In genomic region chr6:85677243-85677956, GRCh38 we compare ENCODE assay signal across 8 cellular contexts. TPM values are rescaled to one million over a fixed set of nuclear protein-coding genes. Genes with fewer than 3 reads are reported as not detected.
DNase-seq lines count a peak whose midpoint lies in the region; ATAC-seq and TF ChIP-seq lines count a peak whose summit lies in the region.

No MANE protein-coding gene starts in this region.

- H3K4me2 ChIP-seq in OCI-LY7 (ENCODE audit: low read length) = peak overlapping the region; percentile 69

- H3K36me3 ChIP-seq in OCI-LY7 (ENCODE audit: insufficient read depth, low read length) = peaks cover 67% of the 10 kb centered on the region

- POLR2A ChIA-PET in OCI-LY7 (lab: Charles Lee) = interaction anchor here (0.9 to 8.6 kb wide), 11 partner anchors 7 to 107 kb away, joined by 3 to 362 read pairs (median 5); partner anchors contain the start of genes SNX14 and SYNCRIP

- intact Hi-C loops in OCI-LY7 (cut with micrococcal nuclease; ENCODE audit: unreplicated experiment) = loop anchor here (10.0 kb wide), 1 partner anchor 323 kb away; no protein-coding TSS in a partner anchor

- peaks cover 3% of the 10 kb centered on the region for H3K27me3 Mint-ChIP-seq in endothelial cell (ENCODE audit: unreplicated experiment)
- peaks cover 2% of the 10 kb centered on the region for H3K27me3 Mint-ChIP-seq in nephron progenitor cell (ENCODE audit: low read depth, poor library complexity)

- H3K9me2 ChIP-seq in OCI-LY7 (ENCODE audit: insufficient read depth, low read length) = no peaks in the 10 kb centered on the region

- no peak overlapping the region for H2AFZ ChIP-seq in OCI-LY7 (ENCODE audit: low read length)

- H3K27ac Mint-ChIP-seq in endothelial cell (ENCODE audit: unreplicated experiment) = peak overlapping the region; percentile 76
- H3K27ac Mint-ChIP-seq in nephron progenitor cell = peak overlapping the region; percentile 99

- ATAC-seq in HG02981 (IDR thresholded peaks at IDR 0.05; ENCODE audit: unreplicated experiment) (no peak), GM21360 (IDR thresholded peaks at IDR 0.05; ENCODE audit: unreplicated experiment) (no peak), HG02678 (IDR thresholded peaks at IDR 0.05; ENCODE audit: unreplicated experiment) (no peak)

- peaks cover 42% of the 10 kb centered on the region for H4K20me1 ChIP-seq in OCI-LY7 (ENCODE audit: insufficient read depth, low read length)

- BruUV-seq in OCI-LY7 (replicated peaks; lab: Mats Ljungman, UMichigan) = no TSS peak

- H3K27ac ChIP-seq in OCI-LY7 (ENCODE audit: low read depth, low read length, poor library complexity, severe bottlenecking) = peak overlapping the region; percentile 96

- no peaks in the 10 kb centered on the region for H3K9me3 Mint-ChIP-seq in endothelial cell (ENCODE audit: unreplicated experiment)
- peaks cover 7% of the 10 kb centered on the region for H3K9me3 Mint-ChIP-seq in nephron progenitor cell

- TF ChIP-seq CTCF in OCI-LY7 (conservative IDR thresholded peaks at IDR 0.05; ENCODE audit: low read length) (peak; percentile 66), endothelial cell (IDR thresholded peaks at IDR 0.05; ENCODE audit: unreplicated experiment) (no peak), nephron progenitor cell (IDR thresholded peaks at IDR 0.05) (no peak)

- peak overlapping the region; percentile 97 for H3K4me3 ChIP-seq in OCI-LY7 (ENCODE audit: low read depth, low read length, poor library complexity, severe bottlenecking)

- DNase-seq in NCI-H526 (lab: John Stamatoyannopoulos, UW) (peak; percentile 12 to 16), NCI-H526 treated with DMSO at 0.1 percent for 48 hours (lab: John Stamatoyannopoulos, UW) (no peak), OCI-LY7 (ENCODE audit: low spot score) (peak; percentile 55), endothelial cell (ENCODE audit: low spot score) (no peak), nephron progenitor cell (no peak)

- H3K4me1 ChIP-seq in OCI-LY7 (ENCODE audit: insufficient read depth, low read length, poor library complexity, severe bottlenecking) = peaks cover 27% of the 10 kb centered on the region

- H3K4me3 Mint-ChIP-seq in endothelial cell (ENCODE audit: unreplicated experiment) (peak overlapping the region; percentile 99), nephron progenitor cell (peak overlapping the region; percentile 100)

- peaks cover 5% of the 10 kb centered on the region; the same call in 1 of the 2 replicates for H3K9me3 ChIP-seq in OCI-LY7 (ENCODE audit: low read length)

- H3K4me1 Mint-ChIP-seq in endothelial cell (ENCODE audit: unreplicated experiment) = peaks cover 23% of the 10 kb centered on the region
- peaks cover 47% of the 10 kb centered on the region for H3K4me1 Mint-ChIP-seq in nephron progenitor cell

- CTCF ChIA-PET in OCI-LY7 (lab: Charles Lee; ENCODE audit: unreplicated experiment) = interaction anchor here (0.6 kb wide), 1 partner anchor 256 kb away, joined by 3 read pairs; no protein-coding TSS in a partner anchor

- peaks cover 90% of the 10 kb centered on the region for H3K79me2 ChIP-seq in OCI-LY7 (ENCODE audit: insufficient read depth, low read depth, low read length)

- peaks cover 5% of the 10 kb centered on the region for H3K36me3 Mint-ChIP-seq in endothelial cell (ENCODE audit: low read depth, unreplicated experiment)
- H3K36me3 Mint-ChIP-seq in nephron progenitor cell (ENCODE audit: low read depth) = peaks cover 61% of the 10 kb centered on the region

RNA-seq across cellular contexts. Expression of gene SYNCRIP, which starts 34.7 kb away (rescaled TPM):
- total RNA-seq in OCI-LY7 (2014; rRNA removed; shearing (Covaris generic)) = 73.5 and 80.9 TPM in 2 replicates
- total RNA-seq in OCI-LY7 (2022) (167 and 188 TPM in 2 replicates), endothelial cell (ENCODE audit: unreplicated experiment) (96.8 TPM)

Comparison
In these comparisons a context has a peak if more than half of its experiments do, and no peak if none do; other contexts are left out.
1. DNase-seq: peak in NCI-H526 (2 of 2) and OCI-LY7 (single experiment); none in NCI-H526 treated with DMSO at 0.1 percent for 48 hours (single experiment), endothelial cell (single experiment) and nephron progenitor cell (single experiment).